In genomic region chr4:55736605-55737183, GRCh38 we compare ENCODE assay signal across 10 cellular contexts.
A peak's percentile ranks its signal among the peaks of the same experiment; 100 is the strongest.
DNase-seq lines count a peak whose midpoint lies in the region; ATAC-seq and TF ChIP-seq lines count a peak whose summit lies in the region.
"Had no signal": no experiment of that assay in that cellular context is flagged by ENCODE, and none has a peak within 500 bp of the region (broad histone marks: within the 10 kb centered on the region; RNA-seq: fewer than 3 reads in every experiment).

No MANE protein-coding gene starts in this region.

- 24 to 30% methylated on average over 3 of the region's 3 CpGs for WGBS in tibial nerve, 2 donors

- H3K9me3 ChIP-seq in tibial nerve: no peaks in the 10 kb centered on the region
- H3K9me3 ChIP-seq: SJCRH30 had no signal

- H3K4me3 Mint-ChIP-seq in immature natural killer cell: no peak overlapping the region
- H3K4me3 Mint-ChIP-seq: naive thymus-derived CD8-positive, alpha-beta T cell had no signal

- no peaks in the 10 kb centered on the region for H3K36me3 Mint-ChIP-seq in immature natural killer cell
- H3K36me3 Mint-ChIP-seq: naive thymus-derived CD8-positive, alpha-beta T cell had no signal

- no peak for ATAC-seq in HG02884 (IDR thresholded peaks at IDR 0.05; ENCODE audit: unreplicated experiment)
- ATAC-seq: naive thymus-derived CD8-positive, alpha-beta T cell had no signal

- H3K4me1 Mint-ChIP-seq in immature natural killer cell: no peaks in the 10 kb centered on the region
- H3K4me1 Mint-ChIP-seq: naive thymus-derived CD8-positive, alpha-beta T cell had no signal

- DNase-seq in SIG-M5 treated with dmso at 0.1 percent for 504 hours (lab: John Stamatoyannopoulos, UW; ENCODE audit: unreplicated experiment) (peak; percentile 2), SIG-M5 (lab: John Stamatoyannopoulos, UW) (no peak), NCI-H748 treated with DMSO at 0.1 percent for 48 hours (lab: John Stamatoyannopoulos, UW) (peak; percentile 22), epithelial cell of proximal tubule (ENCODE audit: low read depth) (no peak), tibial nerve (ENCODE audit: low spot score in 2 of 2) (no peak), immature natural killer cell (no peak), T-helper 2 cell (no peak)

- no peaks in the 10 kb centered on the region for H3K36me3 ChIP-seq in tibial nerve
- H3K36me3 ChIP-seq: SJCRH30 had no signal

- H3K4me1 ChIP-seq in tibial nerve: no peaks in the 10 kb centered on the region
- H3K4me1 ChIP-seq: SJCRH30 had no signal

- H3K27ac ChIP-seq in tibial nerve: no peak overlapping the region
- H3K27ac ChIP-seq: SJCRH30 had no signal

- H3K9me3 Mint-ChIP-seq in immature natural killer cell: no peaks in the 10 kb centered on the region
- H3K9me3 Mint-ChIP-seq: naive thymus-derived CD8-positive, alpha-beta T cell had no signal

- no peak for TF ChIP-seq EP300 in tibial nerve (IDR thresholded peaks at IDR 0.05)

- peak; percentile 42 for TF ChIP-seq CTCF in epithelial cell of proximal tubule (conservative IDR thresholded peaks at IDR 0.05; ENCODE audit: low read depth, low read length)
- peak; percentile 6 to 25 (median 20) for TF ChIP-seq CTCF in tibial nerve (IDR thresholded peaks at IDR 0.05)

- no peak overlapping the region for H3K27ac Mint-ChIP-seq in immature natural killer cell

- H3K27me3 ChIP-seq in tibial nerve: peaks cover 0 to 7% of the 10 kb centered on the region in 2 donors
- H3K27me3 ChIP-seq: SJCRH30 had no signal

- H3K4me3 ChIP-seq in epithelial cell of proximal tubule (ENCODE audit: low read depth, low read length): no peak overlapping the region
- H3K4me3 ChIP-seq in tibial nerve: no peak overlapping the region
- H3K4me3 ChIP-seq: SJCRH30 had no signal

- TF ChIP-seq POLR2A in tibial nerve (IDR thresholded peaks at IDR 0.05): no peak

- H3K27me3 Mint-ChIP-seq in immature natural killer cell (ENCODE audit: low read depth in 3 of 3): peaks cover 4 to 9% (median 7%) of the 10 kb centered on the region in 3 donors

Comparison
In these comparisons a context has a peak if more than half of its experiments do, and no peak if none do; other contexts are left out.
1. DNase-seq: peak in SIG-M5 treated with dmso at 0.1 percent for 504 hours (single experiment) and NCI-H748 treated with DMSO at 0.1 percent for 48 hours (single experiment); none in SIG-M5 (single experiment), epithelial cell of proximal tubule (single experiment), tibial nerve (0 of 2), immature natural killer cell (0 of 3) and T-helper 2 cell (0 of 5).